Comparison of ENCODE assay signal across 10 cellular contexts in the genomic region with DNA sequence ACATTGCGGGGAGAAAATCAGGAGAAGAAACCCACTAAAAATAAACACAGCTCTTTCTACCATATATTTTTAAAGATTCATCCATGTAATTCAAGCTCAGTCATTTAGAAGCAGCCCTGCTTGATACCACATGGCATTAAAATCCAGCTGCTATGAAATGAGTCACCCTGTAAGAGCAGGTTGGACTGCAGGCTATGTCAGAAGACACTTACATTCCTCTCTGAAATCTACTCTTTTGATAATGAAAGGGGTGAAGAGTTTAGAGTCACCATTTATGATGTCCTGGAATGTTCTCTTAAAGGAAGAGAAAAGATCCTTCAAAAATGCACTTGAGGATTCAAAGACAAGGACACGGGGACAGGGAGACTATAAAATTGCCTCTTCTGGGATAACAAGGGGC.
A peak's percentile ranks its signal among the peaks of the same experiment; 100 is the strongest.
DNase-seq lines count a peak whose midpoint lies in the region; ATAC-seq and TF ChIP-seq lines count a peak whose summit lies in the region.
"Had no signal": no experiment of that assay in that cellular context is flagged by ENCODE, and none has a peak within 500 bp of the region (broad histone marks: within the 10 kb centered on the region; RNA-seq: fewer than 3 reads in every experiment).

No MANE protein-coding gene starts in this region.

- peaks cover 33% of the 10 kb centered on the region for H3K4me1 Mint-ChIP-seq in osteocyte (ENCODE audit: unreplicated experiment)

- TF ChIP-seq CTCF in osteocyte (IDR thresholded peaks at IDR 0.05), result no peak

- H3K27me3 Mint-ChIP-seq in osteocyte (ENCODE audit: unreplicated experiment), result no peaks in the 10 kb centered on the region

- no peak overlapping the region for H3K4me3 Mint-ChIP-seq in osteocyte (ENCODE audit: unreplicated experiment)
- H3K4me3 Mint-ChIP-seq: naive thymus-derived CD8-positive, alpha-beta T cell had no signal

- DNase-seq in Ammon's horn (ENCODE audit: low spot score) (peak; percentile 42), RPMI7951 (ENCODE audit: low read depth) (peak; percentile 87), fibroblast of gingiva (ENCODE audit: low read depth) (peak; percentile 82), osteocyte (ENCODE audit: extremely low spot score, unreplicated experiment) (no peak), T-helper 2 cell (no peak), NCI-H2107 treated with DMSO at 0.1 percent for 48 hours (lab: John Stamatoyannopoulos, UW; ENCODE audit: unreplicated experiment) (no peak), DMS79 treated with DMSO at 0.1 percent for 48 hours (lab: John Stamatoyannopoulos, UW) (no peak)
- DNase-seq: activated gamma-delta T cell; naive thymus-derived CD8-positive, alpha-beta T cell had no signal

- no peak for ATAC-seq in HG02840 (IDR thresholded peaks at IDR 0.05; ENCODE audit: low FRiP score, unreplicated experiment)
- ATAC-seq: naive thymus-derived CD8-positive, alpha-beta T cell had no signal

- H3K27ac Mint-ChIP-seq in osteocyte (ENCODE audit: unreplicated experiment), result peak overlapping the region; percentile 9
- H3K27ac Mint-ChIP-seq: naive thymus-derived CD8-positive, alpha-beta T cell had no signal

- H3K9me3 Mint-ChIP-seq in osteocyte (ENCODE audit: unreplicated experiment), result no peaks in the 10 kb centered on the region

- no peaks in the 10 kb centered on the region for H3K36me3 Mint-ChIP-seq in osteocyte (ENCODE audit: unreplicated experiment)

Comparison
In these comparisons a context has a peak if more than half of its experiments do, and no peak if none do; other contexts are left out.
1. DNase-seq: peak in Ammon's horn (single experiment), RPMI7951 (single experiment) and fibroblast of gingiva (single experiment); none in osteocyte (single experiment), T-helper 2 cell (0 of 5), NCI-H2107 treated with DMSO at 0.1 percent for 48 hours (single experiment) and DMS79 treated with DMSO at 0.1 percent for 48 hours (single experiment).